In genomic region chr19:38483016-38483630, GRCh38 we compare ENCODE assay signal across 1 cellular context.
TF ChIP-seq lines count a peak whose summit lies in the region.

No MANE protein-coding gene starts in this region.

TF ChIP-seq in SK-N-SH, 30 proteins besides CTCF, POLR2A, EP300 and RAD21:
- TF ChIP-seq ZBTB33 (IDR thresholded peaks at IDR 0.05; ENCODE audit: borderline replicate concordance, low read depth) = no peak
- no peak for TF ChIP-seq MEF2A (IDR thresholded peaks at IDR 0.05; ENCODE audit: borderline replicate concordance, low read depth)
- no peak for TF ChIP-seq NFIC (IDR thresholded peaks at IDR 0.05; ENCODE audit: borderline replicate concordance)
TF ChIP-seq in SK-N-SH: peak in this region for 0.
